Comparison of ENCODE assay signal across 20 cellular contexts in the genomic region with DNA sequence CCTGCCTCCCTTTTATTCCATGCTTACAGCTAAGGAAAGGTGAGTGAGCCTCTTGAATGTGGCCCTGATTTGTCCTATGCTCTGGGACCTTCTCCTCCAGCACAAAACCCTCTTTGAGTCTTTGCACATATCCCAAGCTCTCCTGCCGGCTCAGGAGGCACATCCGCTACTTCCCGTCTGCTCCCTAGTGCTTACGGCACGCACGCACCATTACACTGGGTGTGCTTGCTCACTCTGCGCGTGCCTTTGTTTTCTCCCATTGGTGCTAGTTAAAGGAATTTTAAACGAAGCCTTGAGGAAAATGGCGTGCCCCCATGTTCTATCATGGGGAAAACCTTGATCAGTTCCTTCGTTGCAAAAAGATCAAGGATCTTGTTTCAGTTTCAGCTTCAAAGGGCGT. TPM values are rescaled to one million over a fixed set of nuclear protein-coding genes. Genes with fewer than 3 reads are reported as not detected.
A peak's percentile ranks its signal among the peaks of the same experiment; 100 is the strongest.
DNase-seq lines count a peak whose midpoint lies in the region; TF ChIP-seq lines count a peak whose summit lies in the region.
"Had no signal": no experiment of that assay in that cellular context is flagged by ENCODE, and none has a peak within 500 bp of the region (broad histone marks: within the 10 kb centered on the region; RNA-seq: fewer than 3 reads in every experiment).

No MANE protein-coding gene starts in this region.

- H4K91ac ChIP-seq in neuronal stem cell (ENCODE audit: low read depth, low read length, poor library complexity) = no peak overlapping the region

- H3K9me3 ChIP-seq in BLaER1 = peaks cover 2% of the 10 kb centered on the region
- no peaks in the 10 kb centered on the region for H3K9me3 ChIP-seq in hepatocyte (ENCODE audit: low read depth)
- peaks cover 2 to 3% of the 10 kb centered on the region in 2 donors for H3K9me3 ChIP-seq in neuronal stem cell (replicated peaks in 1 of 2; ENCODE audit: control insufficient read depth in 2 of 2, insufficient read depth in 1 of 2, low read depth in 1 of 2, low read length in 2 of 2)
- no peaks in the 10 kb centered on the region for H3K9me3 ChIP-seq in smooth muscle cell (replicated peaks; ENCODE audit: low read depth)
- H3K9me3 ChIP-seq: SK-N-SH had no signal

- no peak overlapping the region for H3K4ac ChIP-seq in neuronal stem cell (ENCODE audit: low read length)

- H3K36me3 ChIP-seq in BLaER1 (no peaks in the 10 kb centered on the region), hepatocyte (replicated peaks; ENCODE audit: insufficient read depth, low read depth) (no peaks in the 10 kb centered on the region), neuronal stem cell (replicated peaks in 1 of 2; ENCODE audit: control insufficient read depth in 2 of 2, insufficient read depth in 2 of 2, low read length in 2 of 2) (no peaks in the 10 kb centered on the region), smooth muscle cell (ENCODE audit: low read depth) (no peaks in the 10 kb centered on the region)

- TF ChIP-seq CTCF in hepatocyte (IDR thresholded peaks at IDR 0.05; ENCODE audit: poor library complexity) (no peak), smooth muscle cell (IDR thresholded peaks at IDR 0.05; ENCODE audit: borderline replicate concordance, insufficient read depth, poor library complexity, severe bottlenecking) (no peak)

- no peak overlapping the region for H2AK5ac ChIP-seq in neuronal stem cell (ENCODE audit: low read depth, low read length)

- peaks cover 4% of the 10 kb centered on the region for H3F3A ChIP-seq in smooth muscle cell (ENCODE audit: low read depth)

- no peaks in the 10 kb centered on the region for H4K20me1 ChIP-seq in BLaER1
- no peaks in the 10 kb centered on the region for H4K20me1 ChIP-seq in hepatocyte (ENCODE audit: insufficient read depth, poor library complexity, severe bottlenecking)
- no peaks in the 10 kb centered on the region for H4K20me1 ChIP-seq in smooth muscle cell (ENCODE audit: low read depth)

- H3K4me3 ChIP-seq in BLaER1 (no peak overlapping the region), hepatocyte (no peak overlapping the region), neuronal stem cell (ENCODE audit: low read length in 2 of 2) (no peak overlapping the region), smooth muscle cell (no peak overlapping the region)

- H3K4me1 ChIP-seq in BLaER1 (peaks cover 58% of the 10 kb centered on the region), hepatocyte (ENCODE audit: insufficient read depth) (peaks cover 22% of the 10 kb centered on the region), neuronal stem cell (ENCODE audit: control insufficient read depth in 2 of 2, insufficient read depth in 1 of 2, low read depth in 1 of 2, low read length in 2 of 2) (peaks cover 2 to 6% of the 10 kb centered on the region in 2 donors), smooth muscle cell (ENCODE audit: low read depth) (peaks cover 6% of the 10 kb centered on the region)

- peak; percentile 55 for DNase-seq in RPMI7951 (ENCODE audit: low read depth)
- DNase-seq in hepatocyte (ENCODE audit: low spot score) = peak; percentile 1
- DNase-seq in neuronal stem cell (ENCODE audit: low spot score) = no peak
- DNase-seq in smooth muscle cell (lab: John Stamatoyannopoulos, UW; ENCODE audit: unreplicated experiment) = no peak
- DNase-seq in OCI-M2 (lab: John Stamatoyannopoulos, UW; ENCODE audit: unreplicated experiment) = no peak
- no peak for DNase-seq in NCI-H748 treated with DMSO at 0.1 percent for 48 hours (lab: John Stamatoyannopoulos, UW)
- no peak for DNase-seq in HT-29 (ENCODE audit: low spot score)
- DNase-seq: CD8-positive, alpha-beta T cell; DMS53; NCI-H1436; NCI-H2029; NCI-H2171; NCI-H526 treated with DMSO at 0.1 percent for 48 hours; NK-92 treated with Interleukin-12 subunit alpha and Interleukin-12 subunit beta, amount 100 ng/mL, for 24 hours; SHP77 treated with DMSO at 0.1 percent for 48 hours; SK-N-SH had no signal

- peak overlapping the region; percentile 94 for H3K27ac ChIP-seq in BLaER1
- H3K27ac ChIP-seq in hepatocyte = no peak overlapping the region
- no peak overlapping the region for H3K27ac ChIP-seq in neuronal stem cell (replicated peaks; ENCODE audit: low read length)
- H3K27ac ChIP-seq in smooth muscle cell (ENCODE audit: low read depth) = no peak overlapping the region

- no peak overlapping the region for H2AFZ ChIP-seq in hepatocyte
- H2AFZ ChIP-seq in neuronal stem cell (ENCODE audit: low read length) = no peak overlapping the region
- no peak overlapping the region for H2AFZ ChIP-seq in smooth muscle cell (ENCODE audit: low read depth)

- no peak overlapping the region for H2BK5ac ChIP-seq in neuronal stem cell (ENCODE audit: low read length)

- H4K8ac ChIP-seq in neuronal stem cell (ENCODE audit: low read depth, low read length) = no peak overlapping the region

- no peak overlapping the region for H2BK120ac ChIP-seq in neuronal stem cell (ENCODE audit: low read depth, low read length)

- no peaks in the 10 kb centered on the region for H3K79me1 ChIP-seq in neuronal stem cell (ENCODE audit: low read depth, low read length)

- peak overlapping the region; percentile 45 for H2BK15ac ChIP-seq in neuronal stem cell (ENCODE audit: low read length)

- H3K9me2 ChIP-seq in hepatocyte (replicated peaks; ENCODE audit: insufficient read depth) = no peaks in the 10 kb centered on the region
- H3K9me2 ChIP-seq: SK-N-SH had no signal

- H3K4me2 ChIP-seq in BLaER1 = peak overlapping the region; percentile 95
- H3K4me2 ChIP-seq in hepatocyte = no peak overlapping the region
- H3K4me2 ChIP-seq in neuronal stem cell (ENCODE audit: insufficient read depth, low read length, poor library complexity, severe bottlenecking) = no peak overlapping the region
- H3K4me2 ChIP-seq in smooth muscle cell = no peak overlapping the region
- H3K4me2 ChIP-seq: SK-N-SH had no signal

- H3K23ac ChIP-seq in neuronal stem cell (ENCODE audit: low read depth, low read length, poor library complexity) = no peak overlapping the region

- no peak overlapping the region for H3K14ac ChIP-seq in neuronal stem cell (ENCODE audit: low read length)

- no peak overlapping the region for H2BK12ac ChIP-seq in neuronal stem cell (ENCODE audit: low read length)

- H3K79me2 ChIP-seq in hepatocyte (no peaks in the 10 kb centered on the region), smooth muscle cell (ENCODE audit: low read depth) (no peaks in the 10 kb centered on the region)

- no peaks in the 10 kb centered on the region for H3K27me3 ChIP-seq in BLaER1
- no peaks in the 10 kb centered on the region for H3K27me3 ChIP-seq in hepatocyte
- peaks cover 0 to 89% (median 2%) of the 10 kb centered on the region in 3 experiments for H3K27me3 ChIP-seq in neuronal stem cell (ENCODE audit: control insufficient read depth in 3 of 3, insufficient read depth in 3 of 3, low read depth in 1 of 3, low read length in 3 of 3)
- no peaks in the 10 kb centered on the region for H3K27me3 ChIP-seq in smooth muscle cell (ENCODE audit: low read depth)

- H3K9ac ChIP-seq in BLaER1 (peak overlapping the region; percentile 35; the same call in 1 of the 2 replicates), neuronal stem cell (ENCODE audit: low read depth, low read length, poor library complexity) (no peak overlapping the region), smooth muscle cell (ENCODE audit: low read depth) (no peak overlapping the region)
- H3K9ac ChIP-seq: SK-N-SH had no signal

- H3K18ac ChIP-seq in neuronal stem cell (ENCODE audit: low read length) = no peak overlapping the region

- WGBS in hepatocyte (ENCODE audit: low lambda C conversion rate, missing lambda C conversion rate) = 96% methylated on average over 12 of the region's 12 CpGs
- WGBS in neuronal stem cell (ENCODE audit: extremely low coverage in 2 of 2, insufficient read length in 2 of 2, insufficient replicate concordance in 1 of 2), 2 donors = no CpG with 5 or more reads among the region's 12 CpGs
- WGBS in smooth muscle cell (ENCODE audit: low lambda C conversion rate) = 98% methylated on average over 12 of the region's 12 CpGs

RNA-seq across cellular contexts. Expression of a gene that starts 7.9 kb away (rescaled TPM):
- 26.3 and 28.0 TPM in 2 replicates for total RNA-seq in RPMI7951 (2014; rRNA removed; shearing (Covaris generic))
- total RNA-seq in hepatocyte (14.2 and 15.2 TPM in 2 replicates), smooth muscle cell (10.6 and 12.2 TPM in 2 replicates)
- polyA plus RNA-seq in hepatocyte (13.6 and 14.3 TPM in 2 replicates), smooth muscle cell (14.2 and 19.4 TPM in 2 replicates)
- polyA plus RNA-seq in neuronal stem cell (2013, experiment 1 of 2) = 15.2 TPM
- 15.9 TPM for polyA plus RNA-seq in neuronal stem cell (2013, experiment 2 of 2)
- 18.2 and 18.7 TPM in 2 replicates for total RNA-seq in HT-29 (2014; rRNA removed; shearing (Covaris generic))

RNA-seq across cellular contexts. Expression of a gene that starts 38.8 kb away (rescaled TPM):
- total RNA-seq in RPMI7951 (2014; rRNA removed; shearing (Covaris generic)) = 0.12 TPM in 1 of 2 replicates, not detected in the other
- total RNA-seq in hepatocyte (0.47 TPM in 1 of 2 replicates, not detected in the other), smooth muscle cell (not detected in 2 replicates)
- polyA plus RNA-seq in hepatocyte (not detected in 2 replicates), smooth muscle cell (not detected in 2 replicates)
- not detected for polyA plus RNA-seq in neuronal stem cell (2013, experiment 1 of 2)
- polyA plus RNA-seq in neuronal stem cell (2013, experiment 2 of 2) = not detected
- total RNA-seq in HT-29 (2014; rRNA removed; shearing (Covaris generic)) = not detected in 2 replicates
- total RNA-seq: H4, MCF 10A had no signal
- polyA plus RNA-seq: BJ, SK-N-SH had no signal

Comparison
In these comparisons a context has a peak if more than half of its experiments do, and no peak if none do; other contexts are left out.
1. DNase-seq: peak in RPMI7951 (single experiment) and hepatocyte (single experiment); none in neuronal stem cell (single experiment), smooth muscle cell (single experiment), OCI-M2 (single experiment), NCI-H748 treated with DMSO at 0.1 percent for 48 hours (single experiment) and HT-29 (single experiment).